11 cellular contexts compared by ENCODE assay signal in the genomic region with DNA sequence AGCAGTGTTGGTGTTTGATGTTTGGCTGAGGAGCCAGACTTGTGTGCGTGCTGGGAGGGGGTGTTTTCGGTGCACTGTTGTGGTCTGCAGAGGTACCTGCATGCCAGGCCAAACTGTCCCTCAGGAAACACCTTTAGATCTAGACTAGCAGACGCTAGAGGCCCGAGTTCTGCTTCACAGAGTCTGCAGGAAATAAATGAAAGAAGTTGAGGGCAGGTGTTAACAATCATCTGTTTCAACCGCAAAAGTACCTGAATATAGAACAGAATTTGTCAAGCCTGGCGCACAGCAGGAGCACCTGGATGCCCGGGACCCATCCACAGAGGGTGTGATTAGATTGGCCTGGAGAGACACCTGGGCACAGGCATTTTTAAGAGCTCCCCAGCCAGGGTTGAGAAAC. TPM values are rescaled to one million over a fixed set of nuclear protein-coding genes. Genes with fewer than 3 reads are reported as not detected.
DNase-seq lines count a peak whose midpoint lies in the region; ATAC-seq, FAIRE-seq and TF ChIP-seq lines count a peak whose summit lies in the region.
"Had no signal": no experiment of that assay in that cellular context is flagged by ENCODE, and none has a peak within 500 bp of the region (broad histone marks: within the 10 kb centered on the region; RNA-seq: fewer than 3 reads in every experiment).

No MANE protein-coding gene starts in this region.

- ATAC-seq in GM18508 (IDR thresholded peaks at IDR 0.05; ENCODE audit: insufficient read depth, unreplicated experiment) (peak; percentile 38), GM21515 (IDR thresholded peaks at IDR 0.05; ENCODE audit: unreplicated experiment) (peak; percentile 54), HG03432 (IDR thresholded peaks at IDR 0.05; ENCODE audit: unreplicated experiment) (peak; percentile 61), SK-N-SH treated with all-trans-retinoic acid at 6 μM for 48 hours (no peak)

- FAIRE-seq in frontal cortex (lab: Jason Lieb, UNC), result no peak
- FAIRE-seq: urothelium cell line had no signal

- DNase-seq in central memory CD4-positive, alpha-beta T cell, result peak; percentile 12
- DNase-seq in medulla oblongata (ENCODE audit: extremely low spot score) (no peak), HUDEP-2 (lab: John Stamatoyannopoulos, UW; ENCODE audit: unreplicated experiment in 76 of 76) (no peak), frontal cortex (ENCODE audit: low spot score in 2 of 2) (no peak)
- DNase-seq: NCI-H1694 treated with DMSO at 0.1 percent for 48 hours, WERI-Rb-1 had no signal

TF ChIP-seq in SK-N-SH treated with all-trans-retinoic acid at 6 μM for 48 hours, 23 proteins besides CTCF, POLR2A, EP300 and RAD21:
- TF ChIP-seq ZFP30 (CRISPR knock-in tag; IDR thresholded peaks at IDR 0.05) (no peak), RARB (CRISPR knock-in tag; IDR thresholded peaks at IDR 0.05) (no peak), ISL1 (CRISPR knock-in tag; IDR thresholded peaks at IDR 0.05) (no peak), TCF4 (CRISPR knock-in tag; IDR thresholded peaks at IDR 0.05; ENCODE audit: borderline replicate concordance) (no peak), ZFP3 (CRISPR knock-in tag; IDR thresholded peaks at IDR 0.05) (no peak), CSDC2 (CRISPR knock-in tag; IDR thresholded peaks at IDR 0.05) (no peak), ZNF70 (CRISPR knock-in tag; IDR thresholded peaks at IDR 0.05) (no peak), ZNF8 (CRISPR knock-in tag; IDR thresholded peaks at IDR 0.05) (no peak), BACH2 (CRISPR knock-in tag; IDR thresholded peaks at IDR 0.05; ENCODE audit: borderline replicate concordance) (no peak), ESRRG (CRISPR knock-in tag; IDR thresholded peaks at IDR 0.05) (no peak), ZNF565 (CRISPR knock-in tag; conservative IDR thresholded peaks at IDR 0.05; ENCODE audit: low read depth) (no peak), TOX (CRISPR knock-in tag; IDR thresholded peaks at IDR 0.05; ENCODE audit: borderline replicate concordance) (no peak), ARNTL (CRISPR knock-in tag; IDR thresholded peaks at IDR 0.05; ENCODE audit: borderline replicate concordance, low read depth) (no peak), SNAI2 (CRISPR knock-in tag; IDR thresholded peaks at IDR 0.05) (no peak), OSR1 (CRISPR knock-in tag; IDR thresholded peaks at IDR 0.05) (no peak)
- TF ChIP-seq, protein P1, sequence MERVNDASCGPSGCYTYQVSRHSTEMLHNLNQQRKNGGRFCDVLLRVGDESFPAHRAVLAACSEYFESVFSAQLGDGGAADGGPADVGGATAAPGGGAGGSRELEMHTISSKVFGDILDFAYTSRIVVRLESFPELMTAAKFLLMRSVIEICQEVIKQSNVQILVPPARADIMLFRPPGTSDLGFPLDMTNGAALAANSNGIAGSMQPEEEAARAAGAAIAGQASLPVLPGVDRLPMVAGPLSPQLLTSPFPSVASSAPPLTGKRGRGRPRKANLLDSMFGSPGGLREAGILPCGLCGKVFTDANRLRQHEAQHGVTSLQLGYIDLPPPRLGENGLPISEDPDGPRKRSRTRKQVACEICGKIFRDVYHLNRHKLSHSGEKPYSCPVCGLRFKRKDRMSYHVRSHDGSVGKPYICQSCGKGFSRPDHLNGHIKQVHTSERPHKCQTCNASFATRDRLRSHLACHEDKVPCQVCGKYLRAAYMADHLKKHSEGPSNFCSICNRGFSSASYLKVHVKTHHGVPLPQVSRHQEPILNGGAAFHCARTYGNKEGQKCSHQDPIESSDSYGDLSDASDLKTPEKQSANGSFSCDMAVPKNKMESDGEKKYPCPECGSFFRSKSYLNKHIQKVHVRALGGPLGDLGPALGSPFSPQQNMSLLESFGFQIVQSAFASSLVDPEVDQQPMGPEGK (CRISPR knock-in tag; IDR thresholded peaks at IDR 0.05; ENCODE audit: borderline replicate concordance), result no peak
- TF ChIP-seq, protein P2, sequence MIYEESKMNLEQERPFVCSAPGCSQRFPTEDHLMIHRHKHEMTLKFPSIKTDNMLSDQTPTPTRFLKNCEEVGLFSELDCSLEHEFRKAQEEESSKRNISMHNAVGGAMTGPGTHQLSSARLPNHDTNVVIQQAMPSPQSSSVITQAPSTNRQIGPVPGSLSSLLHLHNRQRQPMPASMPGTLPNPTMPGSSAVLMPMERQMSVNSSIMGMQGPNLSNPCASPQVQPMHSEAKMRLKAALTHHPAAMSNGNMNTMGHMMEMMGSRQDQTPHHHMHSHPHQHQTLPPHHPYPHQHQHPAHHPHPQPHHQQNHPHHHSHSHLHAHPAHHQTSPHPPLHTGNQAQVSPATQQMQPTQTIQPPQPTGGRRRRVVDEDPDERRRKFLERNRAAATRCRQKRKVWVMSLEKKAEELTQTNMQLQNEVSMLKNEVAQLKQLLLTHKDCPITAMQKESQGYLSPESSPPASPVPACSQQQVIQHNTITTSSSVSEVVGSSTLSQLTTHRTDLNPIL (CRISPR knock-in tag; IDR thresholded peaks at IDR 0.05; ENCODE audit: low read depth), result no peak
- TF ChIP-seq, protein P3, sequence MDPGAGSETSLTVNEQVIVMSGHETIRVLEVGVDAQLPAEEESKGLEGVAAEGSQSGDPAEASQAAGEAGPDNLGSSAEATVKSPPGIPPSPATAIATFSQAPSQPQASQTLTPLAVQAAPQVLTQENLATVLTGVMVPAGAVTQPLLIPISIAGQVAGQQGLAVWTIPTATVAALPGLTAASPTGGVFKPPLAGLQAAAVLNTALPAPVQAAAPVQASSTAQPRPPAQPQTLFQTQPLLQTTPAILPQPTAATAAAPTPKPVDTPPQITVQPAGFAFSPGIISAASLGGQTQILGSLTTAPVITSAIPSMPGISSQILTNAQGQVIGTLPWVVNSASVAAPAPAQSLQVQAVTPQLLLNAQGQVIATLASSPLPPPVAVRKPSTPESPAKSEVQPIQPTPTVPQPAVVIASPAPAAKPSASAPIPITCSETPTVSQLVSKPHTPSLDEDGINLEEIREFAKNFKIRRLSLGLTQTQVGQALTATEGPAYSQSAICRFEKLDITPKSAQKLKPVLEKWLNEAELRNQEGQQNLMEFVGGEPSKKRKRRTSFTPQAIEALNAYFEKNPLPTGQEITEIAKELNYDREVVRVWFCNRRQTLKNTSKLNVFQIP (CRISPR knock-in tag; IDR thresholded peaks at IDR 0.05; ENCODE audit: borderline replicate concordance, low read depth), result no peak
- TF ChIP-seq, protein P4, sequence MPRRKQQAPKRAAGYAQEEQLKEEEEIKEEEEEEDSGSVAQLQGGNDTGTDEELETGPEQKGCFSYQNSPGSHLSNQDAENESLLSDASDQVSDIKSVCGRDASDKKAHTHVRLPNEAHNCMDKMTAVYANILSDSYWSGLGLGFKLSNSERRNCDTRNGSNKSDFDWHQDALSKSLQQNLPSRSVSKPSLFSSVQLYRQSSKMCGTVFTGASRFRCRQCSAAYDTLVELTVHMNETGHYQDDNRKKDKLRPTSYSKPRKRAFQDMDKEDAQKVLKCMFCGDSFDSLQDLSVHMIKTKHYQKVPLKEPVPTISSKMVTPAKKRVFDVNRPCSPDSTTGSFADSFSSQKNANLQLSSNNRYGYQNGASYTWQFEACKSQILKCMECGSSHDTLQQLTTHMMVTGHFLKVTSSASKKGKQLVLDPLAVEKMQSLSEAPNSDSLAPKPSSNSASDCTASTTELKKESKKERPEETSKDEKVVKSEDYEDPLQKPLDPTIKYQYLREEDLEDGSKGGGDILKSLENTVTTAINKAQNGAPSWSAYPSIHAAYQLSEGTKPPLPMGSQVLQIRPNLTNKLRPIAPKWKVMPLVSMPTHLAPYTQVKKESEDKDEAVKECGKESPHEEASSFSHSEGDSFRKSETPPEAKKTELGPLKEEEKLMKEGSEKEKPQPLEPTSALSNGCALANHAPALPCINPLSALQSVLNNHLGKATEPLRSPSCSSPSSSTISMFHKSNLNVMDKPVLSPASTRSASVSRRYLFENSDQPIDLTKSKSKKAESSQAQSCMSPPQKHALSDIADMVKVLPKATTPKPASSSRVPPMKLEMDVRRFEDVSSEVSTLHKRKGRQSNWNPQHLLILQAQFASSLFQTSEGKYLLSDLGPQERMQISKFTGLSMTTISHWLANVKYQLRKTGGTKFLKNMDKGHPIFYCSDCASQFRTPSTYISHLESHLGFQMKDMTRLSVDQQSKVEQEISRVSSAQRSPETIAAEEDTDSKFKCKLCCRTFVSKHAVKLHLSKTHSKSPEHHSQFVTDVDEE (CRISPR knock-in tag; IDR thresholded peaks at IDR 0.05), result no peak

RNA-seq across cellular contexts. Expression of a gene that starts 40.5 kb away (rescaled TPM):
- total RNA-seq in frontal cortex, result 5.7 TPM
